ENCODE assay signal across 10 cellular contexts in the genomic region with DNA sequence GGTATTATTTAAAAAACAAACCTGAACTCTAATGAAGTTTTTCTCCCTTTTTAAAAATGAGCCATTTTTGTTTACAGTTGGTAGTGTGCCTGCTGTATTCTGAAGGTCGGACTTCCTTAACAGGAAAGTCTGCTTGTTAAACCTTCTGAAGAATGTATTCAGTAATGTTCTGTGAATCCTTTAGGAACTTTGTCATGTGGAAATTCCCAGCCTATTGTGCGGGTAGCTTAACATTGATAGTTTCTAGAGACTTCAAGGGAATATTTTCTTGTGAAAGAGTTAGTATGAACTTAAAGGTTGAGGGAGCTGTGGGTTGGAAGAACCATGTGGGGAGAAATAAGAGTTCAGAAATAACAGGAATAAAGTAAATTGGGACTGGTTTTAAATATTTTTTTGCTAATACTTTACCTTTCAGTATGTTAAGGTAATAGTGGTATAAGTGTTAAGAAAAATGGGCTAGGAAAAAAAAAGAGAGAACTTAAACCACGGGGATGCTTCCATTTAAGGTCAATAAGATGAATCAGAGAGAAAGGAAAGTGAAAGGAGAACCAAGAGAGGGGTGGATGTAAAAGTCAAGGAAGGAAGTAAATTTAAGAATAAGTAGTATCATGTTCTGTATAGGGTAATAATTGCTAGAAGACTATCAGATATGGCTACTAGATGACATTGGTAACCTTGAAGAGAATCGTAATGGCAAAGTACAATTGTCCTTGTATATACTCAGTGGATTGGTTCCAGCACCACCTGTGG.
A peak's percentile ranks its signal among the peaks of the same experiment; 100 is the strongest.
DNase-seq lines count a peak whose midpoint lies in the region; ATAC-seq, FAIRE-seq and TF ChIP-seq lines count a peak whose summit lies in the region.
"Had no signal": no experiment of that assay in that cellular context is flagged by ENCODE, and none has a peak within 500 bp of the region (broad histone marks: within the 10 kb centered on the region; RNA-seq: fewer than 3 reads in every experiment).

No MANE protein-coding gene starts in this region.

- H3K4me2 ChIP-seq in HepG2 (ENCODE audit: low read depth, low read length), result no peak overlapping the region

- H3K4me3 ChIP-seq in GM12865 (ENCODE audit: low read depth, low read length), result no peak overlapping the region
- no peak overlapping the region for H3K4me3 ChIP-seq in HepG2 (replicated peaks in 1 of 3; ENCODE audit: insufficient read depth in 1 of 3, low read depth in 2 of 3, low read length in 3 of 3)
- H3K4me3 ChIP-seq: K562, skin epidermis had no signal

- H3K4me1 ChIP-seq in HepG2 (ENCODE audit: insufficient read depth, low read length), result no peaks in the 10 kb centered on the region

- TF ChIP-seq EP300 in HepG2 (IDR thresholded peaks at IDR 0.05; ENCODE audit: low read depth in 2 of 2, low read length in 2 of 2) (no peak), HepG2 (CRISPR knock-in tag; IDR thresholded peaks at IDR 0.05; ENCODE audit: borderline replicate concordance) (no peak)

- DNase-seq in GM12865 (ENCODE audit: low read depth) (peak; percentile 5), RPMI7951 (ENCODE audit: low read depth) (peak; percentile 9), iris pigment epithelial cell (ENCODE audit: low read depth) (peak; percentile 45), HepG2 (ENCODE audit: low spot score) (no peak), NCI-H2081 treated with DMSO at 0.1 percent for 48 hours (lab: John Stamatoyannopoulos, UW) (no peak)

- H3K9me3 ChIP-seq in HepG2 (ENCODE audit: low read length), result no peaks in the 10 kb centered on the region

- no peaks in the 10 kb centered on the region for H3K79me2 ChIP-seq in HepG2 (ENCODE audit: insufficient read depth, low read length)

- H4K20me1 ChIP-seq in HepG2 (ENCODE audit: insufficient read depth, low read length), result no peaks in the 10 kb centered on the region

- in situ Hi-C loops in HepG2 (cut with HindIII; ENCODE audit: extremely low pct_ligation_motif_present, low pct_unique_long_range_greater_than_20kb), result no loop called here

- TF ChIP-seq CTCF in GM12865 (IDR thresholded peaks at IDR 0.05; ENCODE audit: insufficient read depth, low read depth, low read length, missing control alignments) (no peak), HepG2 (CRISPR knock-in tag; IDR thresholded peaks at IDR 0.05) (no peak)

- no peaks in the 10 kb centered on the region for H3K27me3 ChIP-seq in HepG2 (ENCODE audit: control insufficient read depth in 1 of 2, insufficient read depth in 2 of 2, low read length in 2 of 2)

- POLR2A ChIA-PET in HepG2 (lab: Yijun Ruan, JAX), result no interaction called here

- no peak overlapping the region for H3K9ac ChIP-seq in HepG2 (ENCODE audit: insufficient read depth, low read depth, low read length)

- no peak overlapping the region for H2AFZ ChIP-seq in HepG2 (ENCODE audit: low read length)

- CTCF ChIA-PET in HepG2 (lab: Yijun Ruan, JAX; ENCODE audit: low intra/inter-chr PET ratio, low total read pairs), result no interaction called here

- no peak for FAIRE-seq in HepG2 (lab: Jason Lieb, UNC)
- FAIRE-seq: K562 had no signal

- TF ChIP-seq POLR2A in HepG2 (IDR thresholded peaks at IDR 0.05; ENCODE audit: insufficient read depth in 1 of 2, low read depth in 2 of 2, low read length in 2 of 2), result no peak

- BruUV-seq in HepG2 (replicated peaks; lab: Mats Ljungman, UMichigan), result no TSS peak

- WGBS in HepG2 (ENCODE audit: low lambda C conversion rate), result 97% methylated on average over 4 of the region's 4 CpGs

- intact Hi-C loops in HepG2 (cut with micrococcal nuclease; ENCODE audit: unreplicated experiment), result no loop called here

- ATAC-seq in GM21619 (IDR thresholded peaks at IDR 0.05; ENCODE audit: unreplicated experiment), result peak; percentile 52
- no peak for ATAC-seq in GM18868 (IDR thresholded peaks at IDR 0.05; ENCODE audit: unreplicated experiment)
- ATAC-seq in HepG2, result no peak
- no peak for ATAC-seq in HG03571 (IDR thresholded peaks at IDR 0.05; ENCODE audit: unreplicated experiment)
- ATAC-seq: K562 had no signal

- TF ChIP-seq RAD21 in HepG2 (CRISPR knock-in tag; IDR thresholded peaks at IDR 0.05), result no peak

- peaks cover 0 to 3% of the 10 kb centered on the region in 2 experiments; a peak in 3 of 5 replicates for H3K36me3 ChIP-seq in HepG2 (replicated peaks in 1 of 2; ENCODE audit: control insufficient read depth in 1 of 2, insufficient read depth in 2 of 2, low read length in 2 of 2)

- H3K27ac ChIP-seq in HepG2 (ENCODE audit: extremely low read length, insufficient read depth, low read length), result no peak overlapping the region
- H3K27ac ChIP-seq: skin epidermis had no signal

TF ChIP-seq in HepG2, 621 proteins besides CTCF, POLR2A, EP300 and RAD21:
- no peak for TF ChIP-seq FIP1L1 (IDR thresholded peaks at IDR 0.05; ENCODE audit: borderline replicate concordance, insufficient read depth, low read depth, low read length)
- no peak for TF ChIP-seq ZNF335 (CRISPR knock-in tag; IDR thresholded peaks at IDR 0.05)
- no peak for TF ChIP-seq PPARG (CRISPR knock-in tag; conservative IDR thresholded peaks at IDR 0.05)
- TF ChIP-seq ZBTB38 (CRISPR knock-in tag; IDR thresholded peaks at IDR 0.05), result no peak
- TF ChIP-seq TOPORS (CRISPR knock-in tag; IDR thresholded peaks at IDR 0.05), result no peak
- TF ChIP-seq, protein P1, sequence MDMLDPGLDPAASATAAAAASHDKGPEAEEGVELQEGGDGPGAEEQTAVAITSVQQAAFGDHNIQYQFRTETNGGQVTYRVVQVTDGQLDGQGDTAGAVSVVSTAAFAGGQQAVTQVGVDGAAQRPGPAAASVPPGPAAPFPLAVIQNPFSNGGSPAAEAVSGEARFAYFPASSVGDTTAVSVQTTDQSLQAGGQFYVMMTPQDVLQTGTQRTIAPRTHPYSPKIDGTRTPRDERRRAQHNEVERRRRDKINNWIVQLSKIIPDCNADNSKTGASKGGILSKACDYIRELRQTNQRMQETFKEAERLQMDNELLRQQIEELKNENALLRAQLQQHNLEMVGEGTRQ (IDR thresholded peaks at IDR 0.05; ENCODE audit: low read depth, low read length), result no peak
- TF ChIP-seq, protein P1 (CRISPR knock-in tag; IDR thresholded peaks at IDR 0.05; ENCODE audit: borderline replicate concordance), result no peak
- TF ChIP-seq ZNF362 (CRISPR knock-in tag; IDR thresholded peaks at IDR 0.05; ENCODE audit: borderline replicate concordance), result no peak
- TF ChIP-seq RELA (CRISPR knock-in tag; IDR thresholded peaks at IDR 0.05), result no peak
- TF ChIP-seq ZNF207 (IDR thresholded peaks at IDR 0.05; ENCODE audit: borderline replicate concordance), result no peak
- TF ChIP-seq, protein P2, sequence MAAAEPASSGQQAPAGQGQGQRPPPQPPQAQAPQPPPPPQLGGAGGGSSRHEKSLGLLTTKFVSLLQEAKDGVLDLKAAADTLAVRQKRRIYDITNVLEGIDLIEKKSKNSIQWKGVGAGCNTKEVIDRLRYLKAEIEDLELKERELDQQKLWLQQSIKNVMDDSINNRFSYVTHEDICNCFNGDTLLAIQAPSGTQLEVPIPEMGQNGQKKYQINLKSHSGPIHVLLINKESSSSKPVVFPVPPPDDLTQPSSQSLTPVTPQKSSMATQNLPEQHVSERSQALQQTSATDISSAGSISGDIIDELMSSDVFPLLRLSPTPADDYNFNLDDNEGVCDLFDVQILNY (CRISPR knock-in tag; conservative IDR thresholded peaks at IDR 0.05), result no peak
- no peak for TF ChIP-seq ERF (CRISPR knock-in tag; IDR thresholded peaks at IDR 0.05)
- no peak for TF ChIP-seq NAIF1 (CRISPR knock-in tag; IDR thresholded peaks at IDR 0.05; ENCODE audit: borderline replicate concordance)
- TF ChIP-seq TP53 (CRISPR knock-in tag; conservative IDR thresholded peaks at IDR 0.05), result no peak
- no peak for TF ChIP-seq SRF (IDR thresholded peaks at IDR 0.05; ENCODE audit: low read depth, low read length)
- no peak for TF ChIP-seq ZNF660 (CRISPR knock-in tag; IDR thresholded peaks at IDR 0.05; ENCODE audit: borderline replicate concordance, low read depth)
- no peak for TF ChIP-seq MLX (CRISPR knock-in tag; IDR thresholded peaks at IDR 0.05)

Comparison
In these comparisons a context has a peak if more than half of its experiments do, and no peak if none do; other contexts are left out.
1. DNase-seq: peak in GM12865 (single experiment), RPMI7951 (single experiment) and iris pigment epithelial cell (single experiment); none in HepG2 (single experiment) and NCI-H2081 treated with DMSO at 0.1 percent for 48 hours (single experiment).